ENCODE assay signal across 27 cellular contexts in the genomic region with DNA sequence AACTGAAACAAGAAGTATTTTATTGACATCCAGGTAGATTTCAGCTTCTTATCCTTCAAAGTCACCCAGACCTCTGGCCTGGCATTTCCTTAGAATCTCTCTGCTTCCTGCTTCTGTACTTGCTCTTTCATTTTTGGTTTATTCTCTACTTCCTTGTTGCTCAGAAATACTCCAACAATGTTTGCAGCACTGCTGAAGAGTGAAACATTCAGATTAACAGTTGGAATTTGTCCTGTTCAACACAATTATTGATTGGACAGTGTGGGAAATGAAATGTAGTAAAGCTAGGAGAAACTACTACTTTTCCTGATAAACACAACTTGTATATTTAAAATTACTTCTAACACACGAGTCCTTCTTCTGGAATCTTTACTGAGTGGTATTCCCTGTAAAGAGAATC.
"Had no signal": no experiment of that assay in that cellular context is flagged by ENCODE, and none has a peak within 500 bp of the region (broad histone marks: within the 10 kb centered on the region; RNA-seq: fewer than 3 reads in every experiment).

No MANE protein-coding gene starts in this region.

- H3K4me3 ChIP-seq: ascending aorta, breast epithelium, cardiac muscle cell, colonic mucosa, esophagus squamous epithelium, gastroesophageal sphincter had no signal

- H3K27me3 ChIP-seq: ascending aorta, breast epithelium, cardiac muscle cell, colonic mucosa, esophagus squamous epithelium, gastroesophageal sphincter had no signal

- H3K4me1 ChIP-seq: ascending aorta, breast epithelium, colonic mucosa, esophagus squamous epithelium, gastroesophageal sphincter had no signal

- H3K27ac ChIP-seq: ascending aorta, breast epithelium, cardiac muscle cell, colonic mucosa, epithelial cell of prostate, esophagus squamous epithelium, gastroesophageal sphincter had no signal

- H3K9me3 ChIP-seq: colonic mucosa had no signal

- H3K36me3 ChIP-seq: ascending aorta, breast epithelium, cardiac muscle cell, colonic mucosa, esophagus squamous epithelium, gastroesophageal sphincter had no signal

- ATAC-seq: activated CD4-positive, alpha-beta T cell treated with anti-CD3 and anti-CD28 coated beads for 36 hours; activated CD8-positive, alpha-beta memory T cell treated with anti-CD3 and anti-CD28 coated beads, Interleukin-2, amount 10 ng/mL, durations not matched to agents 7 days and 5 days; activated CD8-positive, alpha-beta T cell treated with anti-CD3 and anti-CD28 coated beads, Interleukin-2, amount 10 ng/mL, durations not matched to agents 7 days and 5 days; activated naive CD4-positive, alpha-beta T cell treated with anti-CD3 and anti-CD28 coated beads, Interleukin-2, amount 50 U/mL, for 72 hours; activated T-cell treated with anti-CD3 and anti-CD28 coated beads, Interleukin-2, amount 50 U/mL, for 72 hours; gastroesophageal sphincter had no signal

- DNase-seq: activated CD4-positive, alpha-beta memory T cell treated with anti-CD3 and anti-CD28 coated beads for 36 hours; activated CD4-positive, alpha-beta T cell treated with anti-CD3 and anti-CD28 coated beads for 36 hours; activated CD4-positive, alpha-beta T cell treated with anti-CD3 and anti-CD28 coated beads, Interleukin-2, amount 10 ng/mL, durations not matched to agents 24 days and 14 days; activated CD4-positive, CD25-positive, alpha-beta regulatory T cell; activated CD4-positive, CD25-positive, alpha-beta regulatory T cell treated with anti-CD3 and anti-CD28 coated beads, Interleukin-2, amount 50 U/mL, for 72 hours; activated CD8-positive, alpha-beta memory T cell treated with anti-CD3 and anti-CD28 coated beads, Interleukin-2, amount 10 ng/mL, durations not matched to agents 7 days and 5 days; activated CD8-positive, alpha-beta memory T cell treated with anti-CD3 and anti-CD28 coated beads, Interleukin-2, amount 50 U/mL, for 4 hours; activated CD8-positive, alpha-beta T cell treated with anti-CD3 and anti-CD28 coated beads, Interleukin-2, amount 10 ng/mL, durations not matched to agents 7 days and 5 days; activated gamma-delta T cell; activated naive CD4-positive, alpha-beta T cell; activated naive CD4-positive, alpha-beta T cell treated with anti-CD3 and anti-CD28 coated beads, Interleukin-2, amount 10 ng/mL, durations not matched to agents 7 days and 5 days; activated naive CD8-positive, alpha-beta T cell treated with anti-CD3 and anti-CD28 coated beads, Interleukin-2, amount 10 ng/mL, durations not matched to agents 7 days and 5 days; activated T-cell treated with anti-CD3 and anti-CD28 coated beads, Interleukin-2, amount 50 U/mL, for 24 hours; activated T-cell treated with anti-CD3 and anti-CD28 coated beads, Interleukin-2, amount 50 U/mL, for 72 hours; central memory CD4-positive, alpha-beta T cell; cerebellar nuclear complex; colonic mucosa; effector CD8-positive, alpha-beta T cell; esophagus squamous epithelium; foreskin melanocyte; T-helper 2 cell had no signal
